ENCODE assay signal across 1 cellular context in genomic region chr15:40080847-40081246, GRCh38.
TF ChIP-seq lines count a peak whose summit lies in the region.

No MANE protein-coding gene starts in this region.

TF ChIP-seq in K562, 482 proteins besides CTCF, POLR2A, EP300 and RAD21 (continues in another document):
- TF ChIP-seq MLLT1 (IDR thresholded peaks at IDR 0.05) (peak; percentile 77 to 81; a peak in 3 of 4 replicates), MECOM (CRISPR knock-in tag; IDR thresholded peaks at IDR 0.05) (no peak; the same call in 1 of the 2 replicates), MTA1 (IDR thresholded peaks at IDR 0.05; ENCODE audit: borderline replicate concordance) (0 out of 2 replicates have a peak, but pooled peaks have one; percentile 68), DEAF1 (CRISPR knock-in tag; IDR thresholded peaks at IDR 0.05) (no peak), HMGN3 (IDR thresholded peaks at IDR 0.05; ENCODE audit: borderline replicate concordance, extremely low read depth, insufficient read length, low read depth, low read length) (no peak), CREB3 (tag; conservative IDR thresholded peaks at IDR 0.05; ENCODE audit: low read depth) (peak; percentile 39; the same call in 1 of the 2 replicates), ZEB2 (IDR thresholded peaks at IDR 0.05) (peak; percentile 71), NFYB (IDR thresholded peaks at IDR 0.05; ENCODE audit: extremely low read depth, insufficient read length) (no peak), DPF2 (IDR thresholded peaks at IDR 0.05) (peak; percentile 83), FOSL1 (tag; conservative IDR thresholded peaks at IDR 0.05) (peak; percentile 46; the same call in 1 of the 2 replicates), NCOA1 (IDR thresholded peaks at IDR 0.05; ENCODE audit: low read depth) (0 out of 2 replicates have a peak, but pooled peaks have one; percentile 24), HDAC2 (IDR thresholded peaks at IDR 0.05) (peak; percentile 61; the same call in 1 of the 2 replicates), MCM3 (IDR thresholded peaks at IDR 0.05) (no peak), SMAD1 (IDR thresholded peaks at IDR 0.05; ENCODE audit: low read depth, low read length, partially characterized antibody) (no peak), SMARCE1 (IDR thresholded peaks at IDR 0.05) (peak; percentile 80; the same call in 1 of the 2 replicates), MTF1 (CRISPR knock-in tag; IDR thresholded peaks at IDR 0.05; ENCODE audit: borderline replicate concordance) (0 out of 2 replicates have a peak, but pooled peaks have one; percentile 8), ZNF655 (CRISPR knock-in tag; IDR thresholded peaks at IDR 0.05) (no peak), JUND (IDR thresholded peaks at IDR 0.05; ENCODE audit: borderline replicate concordance, low read depth, low read length) (peak; percentile 38; the same call in 1 of the 2 replicates), JUND (tag; IDR thresholded peaks at IDR 0.05; ENCODE audit: borderline replicate concordance, low read depth, low read length) (no peak; the same call in 2 of the 3 replicates), LARP7 (IDR thresholded peaks at IDR 0.05) (no peak), U2AF2 (optimal IDR thresholded peaks at IDR 0.05; ENCODE audit: low read depth, low read length) (no peak), PBX2 (CRISPR knock-in tag; IDR thresholded peaks at IDR 0.05; ENCODE audit: low read depth) (no peak), PBX2 (tag; conservative IDR thresholded peaks at IDR 0.05; ENCODE audit: low read depth) (no peak), PML (IDR thresholded peaks at IDR 0.05; ENCODE audit: low read length) (0 out of 2 replicates have a peak, but pooled peaks have one; percentile 21), CBX5 (IDR thresholded peaks at IDR 0.05; ENCODE audit: borderline replicate concordance, low read depth) (no peak), NCOA6 (IDR thresholded peaks at IDR 0.05) (no peak), MTA3 (IDR thresholded peaks at IDR 0.05; ENCODE audit: borderline replicate concordance) (peak; percentile 73), ZNF609 (CRISPR knock-in tag; IDR thresholded peaks at IDR 0.05; ENCODE audit: borderline replicate concordance) (no peak), ZNF316 (IDR thresholded peaks at IDR 0.05) (no peak), STAT5A (IDR thresholded peaks at IDR 0.05; ENCODE audit: borderline replicate concordance, low read length) (no peak), ZNF644 (tag; IDR thresholded peaks at IDR 0.05; ENCODE audit: low read depth) (0 out of 2 replicates have a peak, but pooled peaks have one; percentile 27), PHTF2 (CRISPR knock-in tag; IDR thresholded peaks at IDR 0.05) (0 out of 2 replicates have a peak, but pooled peaks have one; percentile 19), SRSF1 (IDR thresholded peaks at IDR 0.05; ENCODE audit: low read depth, low read length) (no peak), GABPB1 (CRISPR knock-in tag; IDR thresholded peaks at IDR 0.05) (no peak), NEUROD1 (IDR thresholded peaks at IDR 0.05; ENCODE audit: borderline replicate concordance, low read depth, low read length, partially characterized antibody) (no peak), ZNF639 (CRISPR knock-in tag; conservative IDR thresholded peaks at IDR 0.05 in 1 of 2, IDR thresholded peaks at IDR 0.05 in 1 of 2) (0 out of 4 replicates have a peak, but pooled peaks of 1 of the 2 experiments have one; percentile 40), SMARCC2 (IDR thresholded peaks at IDR 0.05; ENCODE audit: low read depth) (peak; percentile 44; the same call in 1 of the 2 replicates), ZNF232 (CRISPR knock-in tag; IDR thresholded peaks at IDR 0.05) (no peak), SAFB (IDR thresholded peaks at IDR 0.05; ENCODE audit: borderline replicate concordance, low read depth, low read length) (no peak), NRF1 (conservative IDR thresholded peaks at IDR 0.05 in 1 of 2, IDR thresholded peaks at IDR 0.05 in 1 of 2) (peak in 1 of 2 experiments; percentile 8; a peak in 1 of 4 replicates), NFXL1 (CRISPR knock-in tag; IDR thresholded peaks at IDR 0.05) (no peak), ILF3 (IDR thresholded peaks at IDR 0.05; ENCODE audit: borderline replicate concordance) (no peak), SNRNP70 (optimal IDR thresholded peaks at IDR 0.05; ENCODE audit: low read depth, low read length) (no peak), HES1 (IDR thresholded peaks at IDR 0.05; ENCODE audit: low read depth) (0 out of 2 replicates have a peak, but pooled peaks have one; percentile 50), KLF16 (IDR thresholded peaks at IDR 0.05) (0 out of 2 replicates have a peak, but pooled peaks have one; percentile 14), IRF1 (CRISPR knock-in tag; IDR thresholded peaks at IDR 0.05; ENCODE audit: borderline replicate concordance) (no peak), HNRNPK (IDR thresholded peaks at IDR 0.05; ENCODE audit: low read depth, low read length, poor library complexity, severe bottlenecking) (no peak), GABPB2 (CRISPR knock-in tag; conservative IDR thresholded peaks at IDR 0.05) (no peak), ZNF311 (CRISPR knock-in tag; IDR thresholded peaks at IDR 0.05) (no peak), HDAC1 (IDR thresholded peaks at IDR 0.05) (peak in 1 of 2 experiments; percentile 57; a peak in 1 of 4 replicates), SOX6 (IDR thresholded peaks at IDR 0.05) (peak; percentile 89), KDM2B (CRISPR knock-in tag; IDR thresholded peaks at IDR 0.05) (no peak), SMARCB1 (IDR thresholded peaks at IDR 0.05; ENCODE audit: insufficient read length, low read depth) (no peak), MEIS2 (IDR thresholded peaks at IDR 0.05; ENCODE audit: partially characterized antibody) (peak; percentile 43)
